In the genomic region with DNA sequence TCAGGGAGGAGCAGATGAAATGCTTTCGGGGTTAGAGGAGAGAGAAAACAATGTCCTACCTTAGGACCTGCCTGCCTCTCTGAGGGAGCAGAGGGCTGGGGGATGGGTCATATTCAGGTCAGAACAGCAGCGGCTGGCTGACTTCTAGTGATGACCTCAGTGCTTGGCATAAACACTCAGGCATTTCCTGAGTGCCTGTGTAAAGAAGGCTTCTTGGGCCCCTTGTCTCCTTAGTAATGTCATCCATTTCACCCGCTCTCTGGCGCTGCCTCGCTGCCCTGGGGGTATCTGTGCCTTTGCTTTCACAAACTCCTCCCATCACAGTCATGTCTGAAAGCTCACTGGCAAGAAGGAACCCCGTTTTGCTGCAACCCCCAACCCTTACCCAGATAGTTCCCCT, we compare ENCODE assay signal across 1 cellular context.
TF ChIP-seq lines count a peak whose summit lies in the region.

No MANE protein-coding gene starts in this region.

TF ChIP-seq in HepG2, 621 proteins besides CTCF, POLR2A, EP300 and RAD21 (continued from another document):
- TF ChIP-seq, protein P1, sequence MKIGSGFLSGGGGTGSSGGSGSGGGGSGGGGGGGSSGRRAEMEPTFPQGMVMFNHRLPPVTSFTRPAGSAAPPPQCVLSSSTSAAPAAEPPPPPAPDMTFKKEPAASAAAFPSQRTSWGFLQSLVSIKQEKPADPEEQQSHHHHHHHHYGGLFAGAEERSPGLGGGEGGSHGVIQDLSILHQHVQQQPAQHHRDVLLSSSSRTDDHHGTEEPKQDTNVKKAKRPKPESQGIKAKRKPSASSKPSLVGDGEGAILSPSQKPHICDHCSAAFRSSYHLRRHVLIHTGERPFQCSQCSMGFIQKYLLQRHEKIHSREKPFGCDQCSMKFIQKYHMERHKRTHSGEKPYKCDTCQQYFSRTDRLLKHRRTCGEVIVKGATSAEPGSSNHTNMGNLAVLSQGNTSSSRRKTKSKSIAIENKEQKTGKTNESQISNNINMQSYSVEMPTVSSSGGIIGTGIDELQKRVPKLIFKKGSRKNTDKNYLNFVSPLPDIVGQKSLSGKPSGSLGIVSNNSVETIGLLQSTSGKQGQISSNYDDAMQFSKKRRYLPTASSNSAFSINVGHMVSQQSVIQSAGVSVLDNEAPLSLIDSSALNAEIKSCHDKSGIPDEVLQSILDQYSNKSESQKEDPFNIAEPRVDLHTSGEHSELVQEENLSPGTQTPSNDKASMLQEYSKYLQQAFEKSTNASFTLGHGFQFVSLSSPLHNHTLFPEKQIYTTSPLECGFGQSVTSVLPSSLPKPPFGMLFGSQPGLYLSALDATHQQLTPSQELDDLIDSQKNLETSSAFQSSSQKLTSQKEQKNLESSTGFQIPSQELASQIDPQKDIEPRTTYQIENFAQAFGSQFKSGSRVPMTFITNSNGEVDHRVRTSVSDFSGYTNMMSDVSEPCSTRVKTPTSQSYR (CRISPR knock-in tag; IDR thresholded peaks at IDR 0.05; ENCODE audit: borderline replicate concordance), result peak; percentile 57; the same call in 1 of the 2 replicates
- peak; percentile 30; the same call in 1 of the 2 replicates for TF ChIP-seq ETV5 (CRISPR knock-in tag; IDR thresholded peaks at IDR 0.05; ENCODE audit: borderline replicate concordance)
- TF ChIP-seq, protein P2, sequence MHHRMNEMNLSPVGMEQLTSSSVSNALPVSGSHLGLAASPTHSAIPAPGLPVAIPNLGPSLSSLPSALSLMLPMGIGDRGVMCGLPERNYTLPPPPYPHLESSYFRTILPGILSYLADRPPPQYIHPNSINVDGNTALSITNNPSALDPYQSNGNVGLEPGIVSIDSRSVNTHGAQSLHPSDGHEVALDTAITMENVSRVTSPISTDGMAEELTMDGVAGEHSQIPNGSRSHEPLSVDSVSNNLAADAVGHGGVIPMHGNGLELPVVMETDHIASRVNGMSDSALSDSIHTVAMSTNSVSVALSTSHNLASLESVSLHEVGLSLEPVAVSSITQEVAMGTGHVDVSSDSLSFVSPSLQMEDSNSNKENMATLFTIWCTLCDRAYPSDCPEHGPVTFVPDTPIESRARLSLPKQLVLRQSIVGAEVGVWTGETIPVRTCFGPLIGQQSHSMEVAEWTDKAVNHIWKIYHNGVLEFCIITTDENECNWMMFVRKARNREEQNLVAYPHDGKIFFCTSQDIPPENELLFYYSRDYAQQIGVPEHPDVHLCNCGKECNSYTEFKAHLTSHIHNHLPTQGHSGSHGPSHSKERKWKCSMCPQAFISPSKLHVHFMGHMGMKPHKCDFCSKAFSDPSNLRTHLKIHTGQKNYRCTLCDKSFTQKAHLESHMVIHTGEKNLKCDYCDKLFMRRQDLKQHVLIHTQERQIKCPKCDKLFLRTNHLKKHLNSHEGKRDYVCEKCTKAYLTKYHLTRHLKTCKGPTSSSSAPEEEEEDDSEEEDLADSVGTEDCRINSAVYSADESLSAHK (CRISPR knock-in tag; IDR thresholded peaks at IDR 0.05; ENCODE audit: borderline replicate concordance), result no peak
